7 cellular contexts compared by ENCODE assay signal in the genomic region with DNA sequence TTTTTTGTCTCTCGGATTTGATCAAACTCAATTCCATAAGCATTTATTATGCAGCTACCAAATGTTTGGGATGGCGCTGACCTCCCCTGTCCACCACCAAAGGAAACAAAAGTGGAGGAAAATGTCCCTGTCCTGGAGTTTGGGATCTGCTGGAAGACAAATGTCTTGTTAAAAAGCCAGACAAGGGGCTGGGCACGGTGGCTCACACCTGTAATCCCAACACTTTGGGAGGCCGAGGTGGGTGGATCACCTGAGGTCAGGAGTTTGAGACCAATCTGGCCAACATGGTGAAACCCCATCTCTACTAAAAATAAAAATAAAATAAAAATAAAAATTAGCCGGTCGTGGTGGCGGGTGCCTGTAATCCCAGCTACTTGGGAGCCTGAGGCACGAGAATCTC. TPM values are rescaled to one million over a fixed set of nuclear protein-coding genes. Genes with fewer than 3 reads are reported as not detected.
DNase-seq lines count a peak whose midpoint lies in the region; ATAC-seq and TF ChIP-seq lines count a peak whose summit lies in the region.
"Not testable (repeated sequence)": the region's sequence is repeated elsewhere in the genome, so short reads cannot be mapped to it uniquely, and the experiment has no call there.

No MANE protein-coding gene starts in this region.

- H3K36me3 ChIP-seq in adipocyte (ENCODE audit: control insufficient read depth, insufficient read depth, low read length, severe bottlenecking); esophagus muscularis mucosa; left ventricle myocardium inferior; right lobe of liver; spleen; upper lobe of left lung: not testable (repeated sequence)

- H3K27me3 ChIP-seq in adipocyte (replicated peaks; ENCODE audit: control insufficient read depth, insufficient read depth, low read length); esophagus muscularis mucosa; left ventricle myocardium inferior (ENCODE audit: low read depth); right lobe of liver; spleen (replicated peaks in 1 of 7); upper lobe of left lung: not testable (repeated sequence)

- H3K27ac ChIP-seq in esophagus muscularis mucosa (replicated peaks in 1 of 4), result peak overlapping the region; percentile 45 to 70 (median 62)
- peak overlapping the region; percentile 87 for H3K27ac ChIP-seq in left ventricle myocardium inferior (replicated peaks)
- peak overlapping the region; percentile 14 to 60 (median 47) for H3K27ac ChIP-seq in right lobe of liver
- peak overlapping the region in 7 of 8 donors; percentile 66 to 87 (median 83) for H3K27ac ChIP-seq in spleen
- peak overlapping the region in 3 of 4 donors; percentile 49 to 72 (median 64) for H3K27ac ChIP-seq in upper lobe of left lung

- not testable (repeated sequence) for DNase-seq in adipocyte (ENCODE audit: low read depth); esophagus muscularis mucosa (ENCODE audit: extremely low spot score); left ventricle myocardium inferior; right lobe of liver; spleen; upper lobe of left lung
- peak; percentile 20 for DNase-seq in posterior vena cava (ENCODE audit: low spot score)

- intact Hi-C loops in esophagus muscularis mucosa (cut with DNase I); left ventricle myocardium inferior (cut with micrococcal nuclease); right lobe of liver (cut with DNase I); posterior vena cava (cut with DNase I); spleen (cut with DNase I; ENCODE audit: low total_unique reads): not testable (repeated sequence)

- not testable (repeated sequence) for H3K4me1 ChIP-seq in adipocyte (ENCODE audit: control insufficient read depth, insufficient read depth, low read length); right lobe of liver
- peaks cover 0 to 12% (median 6%) of the 10 kb centered on the region in 4 donors for H3K4me1 ChIP-seq in esophagus muscularis mucosa
- peaks cover 15% of the 10 kb centered on the region for H3K4me1 ChIP-seq in left ventricle myocardium inferior
- peaks cover 0 to 39% (median 23%) of the 10 kb centered on the region in 6 donors for H3K4me1 ChIP-seq in spleen
- H3K4me1 ChIP-seq in upper lobe of left lung, result peaks cover 5 to 12% (median 7%) of the 10 kb centered on the region in 4 donors

- not testable (repeated sequence) for TF ChIP-seq CTCF in esophagus muscularis mucosa (IDR thresholded peaks at IDR 0.05); left ventricle myocardium inferior (IDR thresholded peaks at IDR 0.05; ENCODE audit: borderline replicate concordance); right lobe of liver (IDR thresholded peaks at IDR 0.05); spleen (IDR thresholded peaks at IDR 0.05 in 8 of 11, conservative IDR thresholded peaks at IDR 0.05 in 3 of 11); upper lobe of left lung (IDR thresholded peaks at IDR 0.05)

- H3K4me3 ChIP-seq in adipocyte (ENCODE audit: low read length), result peak overlapping the region; percentile 63
- H3K4me3 ChIP-seq in esophagus muscularis mucosa, right lobe of liver, spleen, upper lobe of left lung: not testable (repeated sequence)
- peak overlapping the region; percentile 50 for H3K4me3 ChIP-seq in left ventricle myocardium inferior

- not testable (repeated sequence) for TF ChIP-seq POLR2A in esophagus muscularis mucosa (IDR thresholded peaks at IDR 0.05; ENCODE audit: low read depth); right lobe of liver (IDR thresholded peaks at IDR 0.05); spleen (IDR thresholded peaks at IDR 0.05); upper lobe of left lung (IDR thresholded peaks at IDR 0.05)

- not testable (repeated sequence) for TF ChIP-seq EP300 in esophagus muscularis mucosa (IDR thresholded peaks at IDR 0.05); upper lobe of left lung (IDR thresholded peaks at IDR 0.05)

- H3K9ac ChIP-seq in adipocyte (ENCODE audit: low read length), result not testable (repeated sequence)

- not testable (repeated sequence) for ATAC-seq in right lobe of liver; upper lobe of left lung (ENCODE audit: low FRiP score in 2 of 2)

- not testable (repeated sequence) for H3K9me3 ChIP-seq in adipocyte (ENCODE audit: control insufficient read depth, low read length); esophagus muscularis mucosa; left ventricle myocardium inferior (replicated peaks); right lobe of liver; spleen; upper lobe of left lung

- WGBS in esophagus muscularis mucosa, result 94% methylated on average over 8 of the region's 8 CpGs
- WGBS in right lobe of liver (ENCODE audit: insufficient coverage, low coverage, low lambda C conversion rate, missing lambda C conversion rate), result 64% methylated on average over 8 of the region's 8 CpGs
- 68 to 90% (median 78%) methylated on average over 8 of the region's 8 CpGs for WGBS in spleen, 5 donors
- WGBS in upper lobe of left lung, 2 donors, result 88 to 89% methylated on average over 8 of the region's 8 CpGs

RNA-seq across cellular contexts. Expression of a gene that starts 22.3 kb away (rescaled TPM):
- total RNA-seq in esophagus muscularis mucosa (100 to 1,000 TPM in 2 of 4 donors, 10 to 100 TPM in 2; 54.4 to 148 (median 113) TPM), left ventricle myocardium inferior (55.5 TPM), right lobe of liver (10 to 100 TPM; 18.4 to 56.1 (median 37.5) TPM), posterior vena cava (10 to 100 TPM; 60.5 to 75.7 TPM), spleen (10 to 100 TPM; 54.1 to 98.4 (median 64.7) TPM), upper lobe of left lung (10 to 100 TPM; 13.5 to 87.3 (median 37.5) TPM)
- polyA plus RNA-seq in spleen, result 10 to 100 TPM in 1 of 3 donors, 1 to 10 TPM in 2; 6.6 to 16.0 (median 6.7) TPM
